18 cellular contexts compared by ENCODE assay signal in genomic region chr22:26501996-26502395, GRCh38. TPM values are rescaled to one million over a fixed set of nuclear protein-coding genes. Genes with fewer than 3 reads are reported as not detected.
DNase-seq lines count a peak whose midpoint lies in the region; ATAC-seq and TF ChIP-seq lines count a peak whose summit lies in the region.
"Had no signal": no experiment of that assay in that cellular context is flagged by ENCODE, and none has a peak within 500 bp of the region (broad histone marks: within the 10 kb centered on the region; RNA-seq: fewer than 3 reads in every experiment).

No MANE protein-coding gene starts in this region.

- H3K4me1 Mint-ChIP-seq in activated CD8-positive, alpha-beta memory T cell treated with anti-CD3 and anti-CD28 coated beads, Interleukin-2, amount 10 ng/mL, durations not matched to agents 7 days and 5 days = peaks cover 33% of the 10 kb centered on the region
- peaks cover 22% of the 10 kb centered on the region for H3K4me1 Mint-ChIP-seq in activated naive CD8-positive, alpha-beta T cell treated with anti-CD3 and anti-CD28 coated beads, Interleukin-2, amount 10 ng/mL, durations not matched to agents 7 days and 5 days
- H3K4me1 Mint-ChIP-seq in natural killer cell treated with Interleukin-12 subunit alpha and Interleukin-12 subunit beta and Interleukin-15 and Interleukin-18, amount 100 ng/mL, for 72 hours (ENCODE audit: low read depth in 2 of 2) = peaks cover 25% of the 10 kb centered on the region in 2 donors
- peaks cover 21% of the 10 kb centered on the region for H3K4me1 Mint-ChIP-seq in CD4-positive, alpha-beta T cell (ENCODE audit: low read depth)

- CTCF ChIA-PET in activated CD8-positive, alpha-beta memory T cell treated with anti-CD3 and anti-CD28 coated beads, Interleukin-2, amount 10 ng/mL, durations not matched to agents 7 days and 5 days (lab: Charles Lee) = interaction anchor here (0.8 to 7.2 kb wide), 20 partner anchors 11 to 172 kb away, joined by 3 to 69 read pairs (median 4); partner anchors contain the start of genes HPS4, SRRD and TFIP11
- CTCF ChIA-PET in CD4-positive, alpha-beta T cell (lab: Charles Lee) = interaction anchor here (1.2 to 1.7 kb wide), 3 partner anchors 11 to 146 kb away, joined by 3 to 6 read pairs (median 4); no protein-coding TSS in a partner anchor

- H3K9me3 ChIP-seq in DOHH2 (ENCODE audit: control insufficient read depth, insufficient read depth, low read length) = no peaks in the 10 kb centered on the region
- no peaks in the 10 kb centered on the region for H3K9me3 ChIP-seq in CD4-positive, alpha-beta T cell (ENCODE audit: control insufficient read depth, low read length)
- H3K9me3 ChIP-seq: Caco-2, MG63 had no signal

- peaks cover 68% of the 10 kb centered on the region for H3K36me3 Mint-ChIP-seq in activated CD8-positive, alpha-beta memory T cell treated with anti-CD3 and anti-CD28 coated beads, Interleukin-2, amount 10 ng/mL, durations not matched to agents 7 days and 5 days
- H3K36me3 Mint-ChIP-seq in activated naive CD8-positive, alpha-beta T cell treated with anti-CD3 and anti-CD28 coated beads, Interleukin-2, amount 10 ng/mL, durations not matched to agents 7 days and 5 days = peaks cover 47% of the 10 kb centered on the region
- H3K36me3 Mint-ChIP-seq in natural killer cell treated with Interleukin-12 subunit alpha and Interleukin-12 subunit beta and Interleukin-15 and Interleukin-18, amount 100 ng/mL, for 72 hours = peaks cover 54% of the 10 kb centered on the region
- H3K36me3 Mint-ChIP-seq in CD4-positive, alpha-beta T cell (ENCODE audit: low read depth) = peaks cover 90% of the 10 kb centered on the region

- peaks cover 17% of the 10 kb centered on the region for H3F3A ChIP-seq in DOHH2 (ENCODE audit: control insufficient read depth, insufficient read depth)

- H3K4me3 ChIP-seq in DOHH2 (ENCODE audit: low read length) = no peak overlapping the region
- H3K4me3 ChIP-seq: MG63 had no signal

- intact Hi-C loops in CD4-positive, alpha-beta T cell (cut with DNase I, micrococcal nuclease) = no loop called here

- peaks cover 24% of the 10 kb centered on the region for H3K79me2 ChIP-seq in DOHH2 (ENCODE audit: control insufficient read depth, low read length)

- POLR2A ChIA-PET in activated naive CD8-positive, alpha-beta T cell treated with anti-CD3 and anti-CD28 coated beads, Interleukin-2, amount 10 ng/mL, durations not matched to agents 7 days and 5 days (lab: Charles Lee) = interaction anchor here (0.6 to 1.9 kb wide), 2 partner anchors 18 to 121 kb away, joined by 4 read pairs; partner anchors contain the start of genes HPS4 and SRRD
- POLR2A ChIA-PET in CD4-positive, alpha-beta T cell (lab: Charles Lee) = interaction anchor here (0.9 to 2.4 kb wide), 3 partner anchors 10 to 18 kb away, joined by 4 to 29 read pairs (median 10); partner anchors contain the start of genes HPS4, SRRD and TFIP11

- H3K27me3 ChIP-seq in DOHH2 (ENCODE audit: control insufficient read depth, low read length) = no peaks in the 10 kb centered on the region
- no peaks in the 10 kb centered on the region for H3K27me3 ChIP-seq in CD4-positive, alpha-beta T cell (ENCODE audit: control insufficient read depth, insufficient read depth, low read length)
- H3K27me3 ChIP-seq: MG63 had no signal

- H3K9me3 Mint-ChIP-seq in activated CD8-positive, alpha-beta memory T cell treated with anti-CD3 and anti-CD28 coated beads, Interleukin-2, amount 10 ng/mL, durations not matched to agents 7 days and 5 days (ENCODE audit: low read depth) = no peaks in the 10 kb centered on the region
- H3K9me3 Mint-ChIP-seq in activated naive CD8-positive, alpha-beta T cell treated with anti-CD3 and anti-CD28 coated beads, Interleukin-2, amount 10 ng/mL, durations not matched to agents 7 days and 5 days = no peaks in the 10 kb centered on the region
- H3K9me3 Mint-ChIP-seq in natural killer cell treated with Interleukin-12 subunit alpha and Interleukin-12 subunit beta and Interleukin-15 and Interleukin-18, amount 100 ng/mL, for 72 hours = no peaks in the 10 kb centered on the region
- no peaks in the 10 kb centered on the region for H3K9me3 Mint-ChIP-seq in CD4-positive, alpha-beta T cell

- H3K4me3 Mint-ChIP-seq in activated CD8-positive, alpha-beta memory T cell treated with anti-CD3 and anti-CD28 coated beads, Interleukin-2, amount 10 ng/mL, durations not matched to agents 7 days and 5 days = no peak overlapping the region
- H3K4me3 Mint-ChIP-seq in activated naive CD8-positive, alpha-beta T cell treated with anti-CD3 and anti-CD28 coated beads, Interleukin-2, amount 10 ng/mL, durations not matched to agents 7 days and 5 days = no peak overlapping the region
- no peak overlapping the region for H3K4me3 Mint-ChIP-seq in natural killer cell treated with Interleukin-12 subunit alpha and Interleukin-12 subunit beta and Interleukin-15 and Interleukin-18, amount 100 ng/mL, for 72 hours
- H3K4me3 Mint-ChIP-seq in CD4-positive, alpha-beta T cell = no peak overlapping the region

- H3K27me3 Mint-ChIP-seq in activated CD8-positive, alpha-beta memory T cell treated with anti-CD3 and anti-CD28 coated beads, Interleukin-2, amount 10 ng/mL, durations not matched to agents 7 days and 5 days = no peaks in the 10 kb centered on the region
- H3K27me3 Mint-ChIP-seq in activated naive CD8-positive, alpha-beta T cell treated with anti-CD3 and anti-CD28 coated beads, Interleukin-2, amount 10 ng/mL, durations not matched to agents 7 days and 5 days = no peaks in the 10 kb centered on the region
- no peaks in the 10 kb centered on the region for H3K27me3 Mint-ChIP-seq in natural killer cell treated with Interleukin-12 subunit alpha and Interleukin-12 subunit beta and Interleukin-15 and Interleukin-18, amount 100 ng/mL, for 72 hours
- H3K27me3 Mint-ChIP-seq in CD4-positive, alpha-beta T cell = no peaks in the 10 kb centered on the region

- peak overlapping the region; percentile 83 for H3K27ac ChIP-seq in DOHH2 (ENCODE audit: low read depth, low read length)
- no peak overlapping the region for H3K27ac ChIP-seq in CD4-positive, alpha-beta T cell (ENCODE audit: low read depth, low read length)
- H3K27ac ChIP-seq: C4-2B had no signal

- ATAC-seq in activated CD8-positive, alpha-beta memory T cell treated with anti-CD3 and anti-CD28 coated beads, Interleukin-2, amount 10 ng/mL, durations not matched to agents 7 days and 5 days = no peak
- no peak for ATAC-seq in activated naive CD8-positive, alpha-beta T cell treated with anti-CD3 and anti-CD28 coated beads, Interleukin-2, amount 10 ng/mL, durations not matched to agents 7 days and 5 days (ENCODE audit: low read depth)
- ATAC-seq in natural killer cell treated with Interleukin-12 subunit alpha and Interleukin-12 subunit beta and Interleukin-15 and Interleukin-18, amount 100 ng/mL, for 72 hours = no peak
- ATAC-seq in HG03432 (IDR thresholded peaks at IDR 0.05; ENCODE audit: unreplicated experiment) = no peak
- no peak for ATAC-seq in CD4-positive, alpha-beta T cell (ENCODE audit: poor library complexity)

- no peaks in the 10 kb centered on the region for H4K20me1 ChIP-seq in DOHH2 (ENCODE audit: control insufficient read depth, insufficient read depth, low read depth, low read length)

- peaks cover 82% of the 10 kb centered on the region for H3K36me3 ChIP-seq in DOHH2 (ENCODE audit: control insufficient read depth, low read length)

- no peaks in the 10 kb centered on the region for H3K9me2 ChIP-seq in DOHH2 (replicated peaks; ENCODE audit: control insufficient read depth, low read length)

- no peak for TF ChIP-seq CTCF in DOHH2 (IDR thresholded peaks at IDR 0.05; ENCODE audit: low read depth, low read length, poor library complexity, severe bottlenecking)
- TF ChIP-seq CTCF in CD4-positive, alpha-beta T cell (IDR thresholded peaks at IDR 0.05) = no peak

- peak overlapping the region; percentile 87 for H3K27ac Mint-ChIP-seq in activated CD8-positive, alpha-beta memory T cell treated with anti-CD3 and anti-CD28 coated beads, Interleukin-2, amount 10 ng/mL, durations not matched to agents 7 days and 5 days
- peak overlapping the region; percentile 47 for H3K27ac Mint-ChIP-seq in activated naive CD8-positive, alpha-beta T cell treated with anti-CD3 and anti-CD28 coated beads, Interleukin-2, amount 10 ng/mL, durations not matched to agents 7 days and 5 days
- peak overlapping the region; percentile 81 to 96 for H3K27ac Mint-ChIP-seq in natural killer cell treated with Interleukin-12 subunit alpha and Interleukin-12 subunit beta and Interleukin-15 and Interleukin-18, amount 100 ng/mL, for 72 hours
- no peak overlapping the region for H3K27ac Mint-ChIP-seq in CD4-positive, alpha-beta T cell

- peaks cover 33% of the 10 kb centered on the region for H3K4me1 ChIP-seq in DOHH2 (ENCODE audit: control insufficient read depth, low read length)
- H3K4me1 ChIP-seq: Caco-2 had no signal

- peak overlapping the region; percentile 75 for H3K4me2 ChIP-seq in DOHH2 (ENCODE audit: low read length)

- DNase-seq in activated CD8-positive, alpha-beta memory T cell treated with anti-CD3 and anti-CD28 coated beads, Interleukin-2, amount 10 ng/mL, durations not matched to agents 7 days and 5 days = no peak
- DNase-seq in activated CD8-positive, alpha-beta memory T cell treated with anti-CD3 and anti-CD28 coated beads for 24 hours = no peak
- DNase-seq in activated naive CD8-positive, alpha-beta T cell treated with anti-CD3 and anti-CD28 coated beads, Interleukin-2, amount 10 ng/mL, durations not matched to agents 7 days and 5 days = no peak
- no peak for DNase-seq in natural killer cell treated with Interleukin-12 subunit alpha and Interleukin-12 subunit beta and Interleukin-15 and Interleukin-18, amount 100 ng/mL, for 72 hours (ENCODE audit: low spot score)
- DNase-seq in CD4-positive, alpha-beta T cell = no peak
- DNase-seq in NCI-H1694 (lab: John Stamatoyannopoulos, UW) = no peak
- DNase-seq: Caco-2, GOT3, Karpas-422, MG63, NCI-H1105, NCI-H187 treated with DMSO at 0.1 percent for 48 hours, NCI-H345, NCI-H526, SHP77 had no signal

RNA-seq across cellular contexts. Expression of gene TFIP11, which starts 10.3 kb away (rescaled TPM):
- total RNA-seq in activated CD8-positive, alpha-beta memory T cell treated with anti-CD3 and anti-CD28 coated beads, Interleukin-2, amount 10 ng/mL, durations not matched to agents 7 days and 5 days = 10 to 100 TPM; 58.0 to 64.8 TPM
- 10 to 100 TPM; 64.6 to 67.9 TPM for total RNA-seq in activated naive CD8-positive, alpha-beta T cell treated with anti-CD3 and anti-CD28 coated beads, Interleukin-2, amount 10 ng/mL, durations not matched to agents 7 days and 5 days
- total RNA-seq in natural killer cell treated with Interleukin-12 subunit alpha and Interleukin-12 subunit beta and Interleukin-15 and Interleukin-18, amount 100 ng/mL, for 72 hours = 10 to 100 TPM; 56.5 to 57.7 TPM
- total RNA-seq in CD4-positive, alpha-beta T cell = 100 to 1,000 TPM; 111 TPM

RNA-seq across cellular contexts. Expression of gene SRRD, which starts 18.3 kb away (rescaled TPM):
- 10 to 100 TPM; 17.5 to 22.6 TPM for total RNA-seq in activated CD8-positive, alpha-beta memory T cell treated with anti-CD3 and anti-CD28 coated beads, Interleukin-2, amount 10 ng/mL, durations not matched to agents 7 days and 5 days
- total RNA-seq in activated naive CD8-positive, alpha-beta T cell treated with anti-CD3 and anti-CD28 coated beads, Interleukin-2, amount 10 ng/mL, durations not matched to agents 7 days and 5 days = 10 to 100 TPM; 18.9 to 19.2 TPM
- 10 to 100 TPM; 28.6 to 31.8 TPM for total RNA-seq in natural killer cell treated with Interleukin-12 subunit alpha and Interleukin-12 subunit beta and Interleukin-15 and Interleukin-18, amount 100 ng/mL, for 72 hours
- total RNA-seq in CD4-positive, alpha-beta T cell = 10 to 100 TPM; 25.8 to 27.2 TPM

RNA-seq across cellular contexts. Expression of gene HPS4, which starts 18.4 kb away (rescaled TPM):
- total RNA-seq in activated CD8-positive, alpha-beta memory T cell treated with anti-CD3 and anti-CD28 coated beads, Interleukin-2, amount 10 ng/mL, durations not matched to agents 7 days and 5 days = 10 to 100 TPM; 39.3 to 41.2 TPM
- total RNA-seq in activated naive CD8-positive, alpha-beta T cell treated with anti-CD3 and anti-CD28 coated beads, Interleukin-2, amount 10 ng/mL, durations not matched to agents 7 days and 5 days = 10 to 100 TPM; 42.6 to 48.2 TPM
- 10 to 100 TPM; 31.0 to 40.1 TPM for total RNA-seq in natural killer cell treated with Interleukin-12 subunit alpha and Interleukin-12 subunit beta and Interleukin-15 and Interleukin-18, amount 100 ng/mL, for 72 hours
- 10 to 100 TPM; 61.6 to 67.0 TPM for total RNA-seq in CD4-positive, alpha-beta T cell
